ENCODE assay signal across 13 cellular contexts in the genomic region with DNA sequence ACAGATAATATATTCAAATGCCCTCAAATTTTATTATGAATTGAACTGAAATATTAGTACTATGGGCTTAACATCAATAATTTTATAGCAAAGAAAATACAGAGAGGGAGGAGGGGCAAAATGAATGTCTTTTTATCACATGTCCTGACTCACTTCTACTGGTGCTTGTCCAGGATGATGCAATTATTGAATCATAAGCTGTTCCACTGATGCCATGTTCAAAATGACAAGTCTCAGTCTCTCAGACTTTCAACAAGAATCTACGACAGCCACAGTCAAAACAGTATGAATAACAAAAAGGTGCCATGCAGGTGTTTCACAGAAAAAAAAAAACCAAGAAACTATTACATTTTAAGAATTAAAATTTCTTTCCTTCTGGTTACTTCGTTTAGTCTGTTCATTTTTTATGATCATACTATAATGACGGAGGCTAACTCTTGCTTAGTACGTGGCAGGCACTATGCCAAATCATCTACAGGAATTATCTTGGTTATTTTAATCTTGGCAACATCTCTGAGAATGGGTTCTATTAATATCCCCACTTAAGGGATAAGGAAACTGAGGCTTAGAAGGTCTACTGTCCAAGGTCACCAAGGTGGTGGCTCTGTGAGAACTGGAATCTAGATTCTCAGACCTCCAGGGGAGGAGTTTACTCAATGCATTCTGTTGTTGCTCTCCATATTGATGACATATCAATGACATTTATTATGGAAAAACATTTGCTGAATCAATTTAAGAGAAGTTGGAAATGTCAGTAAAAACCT.
DNase-seq lines count a peak whose midpoint lies in the region; ATAC-seq and TF ChIP-seq lines count a peak whose summit lies in the region.
"Had no signal": no experiment of that assay in that cellular context is flagged by ENCODE, and none has a peak within 500 bp of the region (broad histone marks: within the 10 kb centered on the region; RNA-seq: fewer than 3 reads in every experiment).

No MANE protein-coding gene starts in this region.

- H3K36me3 Mint-ChIP-seq in activated CD8-positive, alpha-beta T cell treated with anti-CD3 and anti-CD28 coated beads for 36 hours (ENCODE audit: low read depth): peaks cover 28% of the 10 kb centered on the region
- H3K36me3 Mint-ChIP-seq in activated CD8-positive, alpha-beta T cell treated with anti-CD3 and anti-CD28 coated beads, Interleukin-2, amount 10 ng/mL, durations not matched to agents 7 days and 5 days (ENCODE audit: low read depth): peaks cover 34% of the 10 kb centered on the region
- no peaks in the 10 kb centered on the region for H3K36me3 Mint-ChIP-seq in glutamatergic neuron (ENCODE audit: unreplicated experiment)

- DNase-seq in activated CD8-positive, alpha-beta T cell treated with anti-CD3 and anti-CD28 coated beads for 36 hours: no peak
- no peak for DNase-seq in activated CD8-positive, alpha-beta T cell treated with anti-CD3 and anti-CD28 coated beads, Interleukin-2, amount 10 ng/mL, durations not matched to agents 7 days and 5 days
- DNase-seq in SK-MEL-5 (ENCODE audit: low read depth, low spot score): peak; percentile 10
- DNase-seq in fibroblast of villous mesenchyme (ENCODE audit: low read depth): peak; percentile 43
- peak; percentile 74 for DNase-seq in stromal cell of bone marrow (ENCODE audit: low read depth)
- DNase-seq in glutamatergic neuron: no peak
- no peak for DNase-seq in stimulated activated CD8-positive, alpha-beta memory T cell treated with anti-CD3 and anti-CD28 coated beads, Interleukin-4, amount 100 ng/mL, for 48 hours
- DNase-seq: caudate nucleus, left colon, NCI-H1048, upper lobe of left lung had no signal

- in situ Hi-C loops in SK-MEL-5 (cut with HindIII; ENCODE audit: low pct_unique_long_range_greater_than_20kb, low sequenced_read_pairs): no loop called here

- H3K27me3 Mint-ChIP-seq in activated CD8-positive, alpha-beta T cell treated with anti-CD3 and anti-CD28 coated beads for 36 hours: no peaks in the 10 kb centered on the region
- H3K27me3 Mint-ChIP-seq in activated CD8-positive, alpha-beta T cell treated with anti-CD3 and anti-CD28 coated beads, Interleukin-2, amount 10 ng/mL, durations not matched to agents 7 days and 5 days (ENCODE audit: low read depth): no peaks in the 10 kb centered on the region
- H3K27me3 Mint-ChIP-seq in glutamatergic neuron (ENCODE audit: unreplicated experiment): no peaks in the 10 kb centered on the region
- H3K27me3 Mint-ChIP-seq: B cell had no signal

- intact Hi-C loops in activated CD8-positive, alpha-beta T cell treated with anti-CD3 and anti-CD28 coated beads for 36 hours (cut with micrococcal nuclease): no loop called here

- CTCF ChIA-PET in activated CD8-positive, alpha-beta T cell treated with anti-CD3 and anti-CD28 coated beads for 36 hours (lab: Charles Lee): interaction anchor here (1.0 kb wide), 1 partner anchor 10 kb away, joined by 3 read pairs; no protein-coding TSS in a partner anchor
- CTCF ChIA-PET in activated CD8-positive, alpha-beta T cell treated with anti-CD3 and anti-CD28 coated beads, Interleukin-2, amount 10 ng/mL, durations not matched to agents 7 days and 5 days (lab: Charles Lee): no interaction called here

- ATAC-seq in activated CD8-positive, alpha-beta T cell treated with anti-CD3 and anti-CD28 coated beads for 36 hours: peak; percentile 82
- ATAC-seq in activated CD8-positive, alpha-beta T cell treated with anti-CD3 and anti-CD28 coated beads, Interleukin-2, amount 10 ng/mL, durations not matched to agents 7 days and 5 days: no peak
- ATAC-seq in HG02571 (IDR thresholded peaks at IDR 0.05; ENCODE audit: unreplicated experiment): no peak
- ATAC-seq: left colon had no signal

- H3K4me3 Mint-ChIP-seq in activated CD8-positive, alpha-beta T cell treated with anti-CD3 and anti-CD28 coated beads for 36 hours: no peak overlapping the region
- H3K4me3 Mint-ChIP-seq in activated CD8-positive, alpha-beta T cell treated with anti-CD3 and anti-CD28 coated beads, Interleukin-2, amount 10 ng/mL, durations not matched to agents 7 days and 5 days: no peak overlapping the region
- no peak overlapping the region for H3K4me3 Mint-ChIP-seq in glutamatergic neuron (ENCODE audit: unreplicated experiment)
- H3K4me3 Mint-ChIP-seq: B cell had no signal

- POLR2A ChIA-PET in activated CD8-positive, alpha-beta T cell treated with anti-CD3 and anti-CD28 coated beads for 36 hours (lab: Charles Lee): no interaction called here
- POLR2A ChIA-PET in activated CD8-positive, alpha-beta T cell treated with anti-CD3 and anti-CD28 coated beads, Interleukin-2, amount 10 ng/mL, durations not matched to agents 7 days and 5 days (lab: Charles Lee): no interaction called here

- H3K4me3 ChIP-seq in fibroblast of villous mesenchyme (ENCODE audit: low read depth, low read length): no peak overlapping the region
- H3K4me3 ChIP-seq: upper lobe of left lung had no signal

- H3K9me3 Mint-ChIP-seq in activated CD8-positive, alpha-beta T cell treated with anti-CD3 and anti-CD28 coated beads for 36 hours: peaks cover 5% of the 10 kb centered on the region
- H3K9me3 Mint-ChIP-seq in activated CD8-positive, alpha-beta T cell treated with anti-CD3 and anti-CD28 coated beads, Interleukin-2, amount 10 ng/mL, durations not matched to agents 7 days and 5 days (ENCODE audit: insufficient read depth): peaks cover 7% of the 10 kb centered on the region
- no peaks in the 10 kb centered on the region for H3K9me3 Mint-ChIP-seq in glutamatergic neuron (ENCODE audit: unreplicated experiment)

- H3K27ac Mint-ChIP-seq in activated CD8-positive, alpha-beta T cell treated with anti-CD3 and anti-CD28 coated beads for 36 hours: peak overlapping the region; percentile 61
- H3K27ac Mint-ChIP-seq in activated CD8-positive, alpha-beta T cell treated with anti-CD3 and anti-CD28 coated beads, Interleukin-2, amount 10 ng/mL, durations not matched to agents 7 days and 5 days: no peak overlapping the region
- H3K27ac Mint-ChIP-seq in glutamatergic neuron (ENCODE audit: unreplicated experiment): no peak overlapping the region
- H3K27ac Mint-ChIP-seq: B cell had no signal

- TF ChIP-seq CTCF in activated CD8-positive, alpha-beta T cell treated with anti-CD3 and anti-CD28 coated beads for 36 hours (IDR thresholded peaks at IDR 0.05): no peak
- no peak for TF ChIP-seq CTCF in fibroblast of villous mesenchyme (IDR thresholded peaks at IDR 0.05; ENCODE audit: insufficient read depth, low read depth, low read length)
- TF ChIP-seq CTCF in glutamatergic neuron (IDR thresholded peaks at IDR 0.05; ENCODE audit: partially characterized antibody, unreplicated experiment): no peak

- H3K4me1 Mint-ChIP-seq in activated CD8-positive, alpha-beta T cell treated with anti-CD3 and anti-CD28 coated beads for 36 hours (ENCODE audit: low read depth): peaks cover 56% of the 10 kb centered on the region
- H3K4me1 Mint-ChIP-seq in activated CD8-positive, alpha-beta T cell treated with anti-CD3 and anti-CD28 coated beads, Interleukin-2, amount 10 ng/mL, durations not matched to agents 7 days and 5 days (ENCODE audit: low read depth): peaks cover 18% of the 10 kb centered on the region
- no peaks in the 10 kb centered on the region for H3K4me1 Mint-ChIP-seq in glutamatergic neuron (ENCODE audit: low read depth, unreplicated experiment)

Comparison
In these comparisons a context has a peak if more than half of its experiments do, and no peak if none do; other contexts are left out.
1. DNase-seq: peak in SK-MEL-5 (single experiment), fibroblast of villous mesenchyme (single experiment) and stromal cell of bone marrow (single experiment); none in activated CD8-positive, alpha-beta T cell treated with anti-CD3 and anti-CD28 coated beads for 36 hours (single experiment), activated CD8-positive, alpha-beta T cell treated with anti-CD3 and anti-CD28 coated beads, Interleukin-2, amount 10 ng/mL, durations not matched to agents 7 days and 5 days (single experiment), glutamatergic neuron (single experiment) and stimulated activated CD8-positive, alpha-beta memory T cell treated with anti-CD3 and anti-CD28 coated beads, Interleukin-4, amount 100 ng/mL, for 48 hours (single experiment).